ENCODE assay signal across 16 cellular contexts in the genomic region with DNA sequence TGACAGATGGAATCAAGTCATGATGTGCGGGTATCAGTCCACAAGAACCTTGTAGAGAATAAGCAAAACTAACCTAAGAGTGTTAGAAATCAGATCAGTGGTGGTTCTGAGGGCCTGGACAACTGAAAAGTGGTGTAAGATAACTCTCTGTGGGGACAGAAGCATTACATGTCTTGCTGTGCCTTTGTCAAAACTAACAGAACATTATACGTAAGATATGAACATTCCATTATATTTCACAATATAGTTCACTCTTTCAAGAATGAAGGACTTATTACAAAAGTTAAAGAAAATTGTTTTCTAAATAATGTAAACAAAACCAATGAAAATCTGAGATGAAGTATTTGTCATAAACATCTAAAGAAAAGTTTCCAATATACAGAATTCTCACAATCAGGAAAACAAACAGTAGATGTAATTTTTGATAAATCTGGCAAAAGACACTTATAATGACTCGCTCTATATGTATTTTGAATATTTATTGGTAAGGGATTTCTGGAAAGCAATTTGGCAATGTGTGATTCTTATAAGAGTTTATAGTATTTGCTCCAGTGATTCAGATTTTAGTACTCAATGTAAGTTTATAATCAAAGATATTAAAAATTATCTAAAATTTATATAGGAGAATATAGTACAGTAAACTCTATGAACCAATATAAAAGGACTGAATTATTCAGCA.
"Had no signal": no experiment of that assay in that cellular context is flagged by ENCODE, and none has a peak within 500 bp of the region (broad histone marks: within the 10 kb centered on the region; RNA-seq: fewer than 3 reads in every experiment).

No MANE protein-coding gene starts in this region.

- H3K79me2 ChIP-seq: parathyroid adenoma had no signal

- H3K9me3 ChIP-seq: thyroid gland had no signal

- H3K4me1 ChIP-seq: neural progenitor cell, parathyroid adenoma, thyroid gland had no signal

- H3K9ac ChIP-seq: neural progenitor cell, parathyroid adenoma had no signal

- H3K36me3 ChIP-seq: neural progenitor cell, thyroid gland had no signal

- DNase-seq: activated CD4-positive, alpha-beta T cell treated with anti-CD3 and anti-CD28 coated beads for 1 hour; activated CD4-positive, alpha-beta T cell treated with anti-CD3 and anti-CD28 coated beads, Interleukin-2, amount 50 U/mL, for 48 hours; activated CD8-positive, alpha-beta memory T cell treated with anti-CD3 and anti-CD28 coated beads, Interleukin-2, amount 10 ng/mL, durations not matched to agents 7 days and 5 days; activated effector memory CD4-positive, alpha-beta T cell treated with Interleukin-2 at 50 U/mL for 16 hours; activated T-cell treated with anti-CD3 and anti-CD28 coated beads, Interleukin-2, amount 50 U/mL, for 24 hours; effector CD4-positive, alpha-beta T cell; foreskin melanocyte; head of caudate nucleus; kidney glomerular epithelial cell; thyroid gland had no signal

- H3K27ac ChIP-seq: epithelial cell of prostate, neural progenitor cell, parathyroid adenoma, thyroid gland had no signal

- H2AFZ ChIP-seq: neural progenitor cell, parathyroid adenoma had no signal

- H3K4me2 ChIP-seq: neural progenitor cell had no signal

- FAIRE-seq: bronchial epithelial cell, colon, urothelium cell line had no signal

- H3K4me3 ChIP-seq: neural progenitor cell, thyroid gland had no signal

- H3K27me3 ChIP-seq: neural progenitor cell, thyroid gland had no signal

- ATAC-seq: activated CD8-positive, alpha-beta memory T cell treated with anti-CD3 and anti-CD28 coated beads, Interleukin-2, amount 10 ng/mL, durations not matched to agents 7 days and 5 days had no signal
